Comparison of ENCODE assay signal across 9 cellular contexts in the genomic region with DNA sequence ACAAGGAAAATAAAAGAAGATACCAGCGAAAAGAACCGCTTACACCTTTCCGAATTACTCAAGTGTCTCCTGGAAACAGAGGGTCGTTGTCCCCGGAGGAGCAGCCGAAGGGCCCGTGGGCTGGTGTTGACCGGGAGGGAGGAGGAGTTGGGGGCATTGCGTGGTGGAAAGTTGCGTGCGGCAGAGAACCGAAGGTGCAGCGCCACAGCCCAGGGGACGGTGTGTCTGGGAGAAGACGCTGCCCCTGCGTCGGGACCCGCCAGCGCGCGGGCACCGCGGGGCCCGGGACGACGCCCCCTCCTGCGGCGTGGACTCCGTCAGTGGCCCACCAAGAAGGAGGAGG. TPM values are rescaled to one million over a fixed set of nuclear protein-coding genes. Genes with fewer than 3 reads are reported as not detected.
A peak's percentile ranks its signal among the peaks of the same experiment; 100 is the strongest.
DNase-seq lines count a peak whose midpoint lies in the region; ATAC-seq, FAIRE-seq and TF ChIP-seq lines count a peak whose summit lies in the region.
"Had no signal": no experiment of that assay in that cellular context is flagged by ENCODE, and none has a peak within 500 bp of the region (broad histone marks: within the 10 kb centered on the region; RNA-seq: fewer than 3 reads in every experiment).

No MANE protein-coding gene starts in this region.

- TF ChIP-seq CTCF in tibial nerve (IDR thresholded peaks at IDR 0.05) = no peak
- no peak for TF ChIP-seq CTCF in D721Med (IDR thresholded peaks at IDR 0.05; ENCODE audit: insufficient read depth, missing control alignments)

- H3K4me3 ChIP-seq in CD4-positive, alpha-beta memory T cell (ENCODE audit: low read length in 2 of 2) = peak overlapping the region; percentile 67 to 80
- peak overlapping the region; percentile 69 to 83 (median 72) for H3K4me3 ChIP-seq in tibial nerve
- H3K4me3 ChIP-seq: K562 had no signal

- intact Hi-C loops in CD4-positive, alpha-beta memory T cell (cut with micrococcal nuclease) = no loop called here

- WGBS in tibial nerve, 2 donors = 1% methylated on average over 13 to 29 of the region's 29 CpGs

- TF ChIP-seq POLR2A in tibial nerve (IDR thresholded peaks at IDR 0.05) = no peak

- H3K4me1 ChIP-seq in CD4-positive, alpha-beta memory T cell (ENCODE audit: insufficient read depth, low read length) = peaks cover 21% of the 10 kb centered on the region
- peaks cover 0 to 21% (median 6%) of the 10 kb centered on the region in 4 donors for H3K4me1 ChIP-seq in tibial nerve

- peak in 4 of 5 donors; percentile 37 to 72 (median 46) for DNase-seq in CD4-positive, alpha-beta memory T cell
- peak; percentile 22 to 39 for DNase-seq in activated CD4-positive, alpha-beta T cell treated with anti-CD3 and anti-CD28 coated beads for 4 hours
- DNase-seq in epithelial cell of prostate (ENCODE audit: low read depth, low spot score) (no peak), tibial nerve (ENCODE audit: low spot score in 2 of 2) (no peak), D721Med (ENCODE audit: insufficient read length, low spot score) (no peak)
- peak in 8 of 10 donors; percentile 1 to 67 (median 28) for DNase-seq in naive thymus-derived CD8-positive, alpha-beta T cell

- CTCF ChIA-PET in CD4-positive, alpha-beta memory T cell (lab: Charles Lee; ENCODE audit: partially characterized antibody) = interaction anchor here (0.5 to 1.7 kb wide), 2 partner anchors 10 to 832 kb away, joined by 5 read pairs; no protein-coding TSS in a partner anchor

- H3K36me3 Mint-ChIP-seq in CD4-positive, alpha-beta memory T cell = peaks cover 0 to 20% of the 10 kb centered on the region in 2 donors
- H3K36me3 Mint-ChIP-seq in naive thymus-derived CD8-positive, alpha-beta T cell = no peaks in the 10 kb centered on the region

- H3K9me3 ChIP-seq in CD4-positive, alpha-beta memory T cell (ENCODE audit: control insufficient read depth in 1 of 2, low read length in 2 of 2) = no peaks in the 10 kb centered on the region
- no peaks in the 10 kb centered on the region for H3K9me3 ChIP-seq in tibial nerve

- TF ChIP-seq EP300 in tibial nerve (IDR thresholded peaks at IDR 0.05) = no peak

- POLR2A ChIA-PET in CD4-positive, alpha-beta memory T cell (lab: Charles Lee; ENCODE audit: partially characterized antibody) = interaction anchor here (1.0 to 1.5 kb wide), 2 partner anchors 12 to 772 kb away, joined by 3 read pairs; no protein-coding TSS in a partner anchor
- POLR2A ChIA-PET in naive thymus-derived CD8-positive, alpha-beta T cell (lab: Charles Lee) = no interaction called here

- H3K27ac Mint-ChIP-seq in CD4-positive, alpha-beta memory T cell = peak overlapping the region; percentile 92 to 97 (median 94)
- H3K27ac Mint-ChIP-seq in naive thymus-derived CD8-positive, alpha-beta T cell = peak overlapping the region in 7 of 10 donors; percentile 18 to 96 (median 82)

- H3K9me3 Mint-ChIP-seq in CD4-positive, alpha-beta memory T cell = peaks cover 0 to 5% (median 0%) of the 10 kb centered on the region in 8 donors
- no peaks in the 10 kb centered on the region for H3K9me3 Mint-ChIP-seq in naive thymus-derived CD8-positive, alpha-beta T cell

- H3K4me1 Mint-ChIP-seq in CD4-positive, alpha-beta memory T cell = peaks cover 13 to 47% (median 26%) of the 10 kb centered on the region in 4 donors
- H3K4me1 Mint-ChIP-seq in naive thymus-derived CD8-positive, alpha-beta T cell = peaks cover 24 to 38% (median 29%) of the 10 kb centered on the region in 4 donors

- H3K27me3 ChIP-seq in CD4-positive, alpha-beta memory T cell (ENCODE audit: insufficient read depth, low read length) = no peaks in the 10 kb centered on the region
- H3K27me3 ChIP-seq in tibial nerve = no peaks in the 10 kb centered on the region

- H3K27me3 Mint-ChIP-seq in CD4-positive, alpha-beta memory T cell = peaks cover 5 to 16% of the 10 kb centered on the region in 2 donors
- H3K27me3 Mint-ChIP-seq in naive thymus-derived CD8-positive, alpha-beta T cell = peaks cover 0 to 19% (median 6%) of the 10 kb centered on the region in 5 donors

- no peak for FAIRE-seq in D721Med (lab: Jason Lieb, UNC)
- FAIRE-seq: K562 had no signal

- H3K4me3 Mint-ChIP-seq in CD4-positive, alpha-beta memory T cell = peak overlapping the region; percentile 83 to 97 (median 95)
- peak overlapping the region; percentile 84 to 98 (median 92) for H3K4me3 Mint-ChIP-seq in naive thymus-derived CD8-positive, alpha-beta T cell

- no peaks in the 10 kb centered on the region for H3K36me3 ChIP-seq in CD4-positive, alpha-beta memory T cell (ENCODE audit: insufficient read depth, low read length)
- no peaks in the 10 kb centered on the region for H3K36me3 ChIP-seq in tibial nerve

- peak overlapping the region; percentile 83 for H3K27ac ChIP-seq in CD4-positive, alpha-beta memory T cell (ENCODE audit: low read depth, low read length)
- peak overlapping the region; percentile 97 for H3K27ac ChIP-seq in epithelial cell of prostate
- H3K27ac ChIP-seq in tibial nerve = peak overlapping the region; percentile 75 to 92 (median 87)

- ATAC-seq in HG03025 (IDR thresholded peaks at IDR 0.05; ENCODE audit: low FRiP score, unreplicated experiment) (peak; percentile 6), GM18520 (IDR thresholded peaks at IDR 0.05; ENCODE audit: unreplicated experiment) (no peak)
- ATAC-seq in naive thymus-derived CD8-positive, alpha-beta T cell = peak in 1 of 2 donors; percentile 13

RNA-seq across cellular contexts. Expression of a gene that starts 0.3 kb away (rescaled TPM):
- 10 to 100 TPM; 10.3 to 10.6 TPM for total RNA-seq in CD4-positive, alpha-beta memory T cell
- polyA plus RNA-seq in CD4-positive, alpha-beta memory T cell = 1 to 10 TPM; 5.5 to 6.8 TPM
- total RNA-seq in naive thymus-derived CD8-positive, alpha-beta T cell = 1 to 10 TPM; 2.7 to 3.1 TPM
- 1 to 10 TPM in 2 of 3 donors, under 1 TPM in 1; 0.41 to 1.8 (median 1.5) TPM for polyA plus RNA-seq in naive thymus-derived CD8-positive, alpha-beta T cell
- 10 to 100 TPM; 23.9 to 45.2 (median 40.5) TPM for total RNA-seq in tibial nerve

Comparison
In these comparisons a context has a peak if more than half of its experiments do, and no peak if none do; other contexts are left out.
1. DNase-seq: peak in CD4-positive, alpha-beta memory T cell (4 of 5), activated CD4-positive, alpha-beta T cell treated with anti-CD3 and anti-CD28 coated beads for 4 hours (2 of 2) and naive thymus-derived CD8-positive, alpha-beta T cell (8 of 10); none in epithelial cell of prostate (single experiment), tibial nerve (0 of 2) and D721Med (single experiment).
2. Peak in every context shown above with its lines, with median percentiles within 50 percentile points of each other: H3K27ac ChIP-seq.